ENCODE assay signal across 8 cellular contexts in the genomic region with DNA sequence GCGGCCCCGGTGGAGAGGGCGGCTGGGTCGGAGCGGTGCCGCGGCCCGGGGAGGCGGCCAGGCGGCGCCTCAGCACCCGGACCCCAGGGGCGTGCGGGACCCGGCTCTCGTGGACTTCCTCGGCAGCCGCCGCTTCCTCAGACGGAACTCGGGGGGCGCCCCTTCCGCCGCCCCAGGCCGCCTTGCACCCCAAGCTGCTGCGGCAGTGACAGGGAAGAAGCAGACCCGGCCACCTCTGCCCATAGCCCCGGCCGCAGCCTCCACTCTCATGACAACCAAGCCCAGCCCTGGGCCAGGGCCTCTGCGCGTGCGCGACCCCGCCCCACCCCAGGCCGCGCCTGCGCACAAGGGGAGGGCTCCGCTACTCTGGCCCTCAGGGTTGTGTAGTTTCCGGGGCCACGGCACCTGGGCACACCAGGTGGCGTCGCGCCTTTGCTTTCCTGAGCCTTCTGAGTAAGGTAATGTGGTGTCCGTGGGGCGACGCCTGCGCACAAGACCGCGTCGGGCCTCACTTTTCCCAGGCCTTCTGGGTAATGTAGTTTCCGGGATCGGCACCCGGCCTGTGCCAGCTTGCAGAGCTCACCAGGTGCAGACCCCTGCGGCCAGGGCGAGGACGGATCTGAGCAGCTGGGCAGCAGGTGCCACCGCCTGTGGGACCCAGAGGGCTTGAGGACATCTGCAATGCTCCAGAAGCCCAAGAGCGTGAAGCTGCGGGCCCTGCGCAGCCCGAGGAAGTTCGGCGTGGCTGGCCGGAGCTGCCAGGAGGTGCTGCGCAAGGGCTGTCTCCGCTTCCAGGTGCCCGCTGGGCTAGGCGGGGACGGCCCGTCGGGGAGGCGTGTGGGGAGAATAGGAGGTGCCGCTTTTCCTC. TPM values are rescaled to one million over a fixed set of nuclear protein-coding genes. Genes with fewer than 3 reads are reported as not detected.
A peak's percentile ranks its signal among the peaks of the same experiment; 100 is the strongest.
DNase-seq lines count a peak whose midpoint lies in the region; ATAC-seq and TF ChIP-seq lines count a peak whose summit lies in the region.

A gene (minus strand): TSS at position 289 of the 868 bp plus-strand sequence. CDS start 4,804 bp downstream, outside the sequence.
A gene with protein sequence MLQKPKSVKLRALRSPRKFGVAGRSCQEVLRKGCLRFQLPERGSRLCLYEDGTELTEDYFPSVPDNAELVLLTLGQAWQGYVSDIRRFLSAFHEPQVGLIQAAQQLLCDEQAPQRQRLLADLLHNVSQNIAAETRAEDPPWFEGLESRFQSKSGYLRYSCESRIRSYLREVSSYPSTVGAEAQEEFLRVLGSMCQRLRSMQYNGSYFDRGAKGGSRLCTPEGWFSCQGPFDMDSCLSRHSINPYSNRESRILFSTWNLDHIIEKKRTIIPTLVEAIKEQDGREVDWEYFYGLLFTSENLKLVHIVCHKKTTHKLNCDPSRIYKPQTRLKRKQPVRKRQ (plus strand): TSS at position 554 of the 868 bp plus-strand sequence. CDS start 128 bp downstream, at position 682.

- peak; percentile 52 for TF ChIP-seq CTCF in GM12873 (IDR thresholded peaks at IDR 0.05; ENCODE audit: insufficient read depth, low read depth, low read length, missing control alignments)

- DNase-seq in NCI-H1417 treated with DMSO at 0.1 percent for 48 hours (lab: John Stamatoyannopoulos, UW) (peak; percentile 97), T-cell (peak; percentile 91 to 99 (median 97)), amniotic epithelial cell (ENCODE audit: low read depth) (peak; percentile 89), left cardiac atrium (peak; percentile 90), posterior vena cava (ENCODE audit: low spot score) (peak; percentile 95), ureter (ENCODE audit: low spot score) (peak; percentile 96)

- ATAC-seq in HG02759 (IDR thresholded peaks at IDR 0.05; ENCODE audit: unreplicated experiment), result peak; percentile 95
- ATAC-seq in T-cell (replicated peaks in 1 of 4), result peak; percentile 97 to 99 (median 98)
- ATAC-seq in left cardiac atrium, result peak; percentile 96 to 97

- POLR2A ChIA-PET in T-cell (lab: Charles Lee), result no interaction called here

- H3K4me1 Mint-ChIP-seq in T-cell, result peaks cover 39 to 46% (median 42%) of the 10 kb centered on the region in 3 donors

- H3K27ac Mint-ChIP-seq in T-cell, result peak within 1 kb of the TSS; percentile 94 to 95

- H3K36me3 Mint-ChIP-seq in T-cell, result peaks cover 3% of the 10 kb centered on the region

- H3K27me3 Mint-ChIP-seq in T-cell, result no peaks in the 10 kb centered on the region

- H3K9me3 Mint-ChIP-seq in T-cell, result no peaks in the 10 kb centered on the region

- intact Hi-C loops in left cardiac atrium (cut with DNase I), result no loop called here
- intact Hi-C loops in posterior vena cava (cut with DNase I), result no loop called here

- peak within 1 kb of the TSS; percentile 95 to 98 (median 95) for H3K4me3 Mint-ChIP-seq in T-cell

- CTCF ChIA-PET in T-cell (lab: Charles Lee), result interaction anchor here in 1 of 2 donors (0.6 to 1.2 kb wide), 4 partner anchors 23 to 50 kb away, joined by 3 to 4 read pairs (median 4); no protein-coding TSS in a partner anchor

RNA-seq across cellular contexts. Expression of the first gene that starts in this region (rescaled TPM):
- 10 to 100 TPM; 39.9 to 64.7 (median 58.5) TPM for total RNA-seq in T-cell
- total RNA-seq in left cardiac atrium, result 10 to 100 TPM; 28.6 to 37.5 TPM
- total RNA-seq in posterior vena cava, result 10 to 100 TPM; 40.1 to 57.9 TPM
- 50.2 TPM for total RNA-seq in ureter

RNA-seq across cellular contexts. Expression of the second gene that starts in this region (rescaled TPM):
- total RNA-seq in T-cell, result 10 to 100 TPM; 14.9 to 24.1 (median 18.5) TPM
- 1 to 10 TPM; 4.0 to 4.1 TPM for total RNA-seq in left cardiac atrium
- 1 to 10 TPM; 4.8 to 5.2 TPM for total RNA-seq in posterior vena cava
- total RNA-seq in ureter, result 6.1 TPM

Comparison
In these comparisons a context has a peak if more than half of its experiments do, and no peak if none do; other contexts are left out.
1. Peak in every context shown above with its lines: DNase-seq and ATAC-seq.